In genomic region chr7:343227-343822, GRCh38 we compare ENCODE assay signal across 1 cellular context.
TF ChIP-seq lines count a peak whose summit lies in the region.

No MANE protein-coding gene starts in this region.

TF ChIP-seq in K562, 482 proteins besides CTCF, POLR2A, EP300 and RAD21 (continued from another document):
- TF ChIP-seq ID3 (CRISPR knock-in tag; IDR thresholded peaks at IDR 0.05) (no peak), ID3 (tag; IDR thresholded peaks at IDR 0.05) (no peak), SRSF1 (IDR thresholded peaks at IDR 0.05; ENCODE audit: low read depth, low read length) (no peak), GABPB1 (CRISPR knock-in tag; IDR thresholded peaks at IDR 0.05) (no peak), SMARCA4 (IDR thresholded peaks at IDR 0.05) (no peak), DPF2 (IDR thresholded peaks at IDR 0.05) (peak; percentile 51; the same call in 1 of the 2 replicates), XRCC3 (IDR thresholded peaks at IDR 0.05) (no peak), ZBTB2 (IDR thresholded peaks at IDR 0.05) (no peak), KDM1A (IDR thresholded peaks at IDR 0.05) (peak in 1 of 2 experiments; percentile 64; a peak in 1 of 4 replicates), THRAP3 (IDR thresholded peaks at IDR 0.05; ENCODE audit: borderline replicate concordance) (no peak), ZNF217 (CRISPR knock-in tag; IDR thresholded peaks at IDR 0.05) (no peak), TCF15 (CRISPR knock-in tag; IDR thresholded peaks at IDR 0.05) (no peak), RHOXF2B (CRISPR knock-in tag; conservative IDR thresholded peaks at IDR 0.05) (no peak), NCOA4 (IDR thresholded peaks at IDR 0.05; ENCODE audit: partially characterized antibody) (no peak), ZFX (CRISPR knock-in tag; IDR thresholded peaks at IDR 0.05) (peak; percentile 44), BRD9 (IDR thresholded peaks at IDR 0.05; ENCODE audit: low read depth, partially characterized antibody) (no peak), CXXC5 (CRISPR knock-in tag; IDR thresholded peaks at IDR 0.05) (0 out of 2 replicates have a peak, but pooled peaks have one; percentile 29), MAFK (IDR thresholded peaks at IDR 0.05; ENCODE audit: low read length) (no peak), ZFP36 (IDR thresholded peaks at IDR 0.05; ENCODE audit: low read depth, low read length, partially characterized antibody) (no peak), EZH2 (IDR thresholded peaks at IDR 0.05; ENCODE audit: borderline replicate concordance, low read depth, low read length) (no peak), HES1 (IDR thresholded peaks at IDR 0.05; ENCODE audit: low read depth) (peak; percentile 24; the same call in 1 of the 2 replicates), ZNF586 (CRISPR knock-in tag; conservative IDR thresholded peaks at IDR 0.05) (no peak), ZNF395 (CRISPR knock-in tag; IDR thresholded peaks at IDR 0.05) (no peak), ARID1B (IDR thresholded peaks at IDR 0.05) (peak; percentile 47), E2F1 (CRISPR knock-in tag; IDR thresholded peaks at IDR 0.05) (no peak), RERE (CRISPR knock-in tag; IDR thresholded peaks at IDR 0.05; ENCODE audit: borderline replicate concordance) (no peak), ETV5 (CRISPR knock-in tag; IDR thresholded peaks at IDR 0.05; ENCODE audit: low read depth) (no peak), YY1 (IDR thresholded peaks at IDR 0.05; ENCODE audit: borderline replicate concordance in 1 of 3, control insufficient read depth in 1 of 3, extremely low read depth in 1 of 3, insufficient read depth in 3 of 3, insufficient read length in 1 of 3, insufficient replicate concordance in 2 of 3, low read depth in 1 of 3, low read length in 2 of 3) (no peak), ZNF407 (IDR thresholded peaks at IDR 0.05; ENCODE audit: low read depth) (no peak), SMARCE1 (IDR thresholded peaks at IDR 0.05) (0 out of 2 replicates have a peak, but pooled peaks have one; percentile 13), RCOR1 (IDR thresholded peaks at IDR 0.05; ENCODE audit: borderline replicate concordance in 1 of 2, low read depth in 2 of 2, low read length in 2 of 2) (0 out of 4 replicates have a peak, but pooled peaks of 1 of the 2 experiments have one; percentile 18), CBFA2T2 (conservative IDR thresholded peaks at IDR 0.05) (peak; percentile 41), SMAD1 (IDR thresholded peaks at IDR 0.05; ENCODE audit: low read depth, low read length, partially characterized antibody) (no peak), ZNF717 (CRISPR knock-in tag; IDR thresholded peaks at IDR 0.05) (no peak), U2AF2 (optimal IDR thresholded peaks at IDR 0.05; ENCODE audit: low read depth, low read length) (no peak), MNT (conservative IDR thresholded peaks at IDR 0.05) (0 out of 4 replicates have a peak, but pooled peaks of 1 of the 2 experiments have one; percentile 18), FOXM1 (IDR thresholded peaks at IDR 0.05; ENCODE audit: low read depth) (no peak), FOXM1 (CRISPR knock-in tag; IDR thresholded peaks at IDR 0.05; ENCODE audit: low read depth) (no peak)
